23 cellular contexts compared by ENCODE assay signal in genomic region chr10:126016884-126017283, GRCh38.
DNase-seq lines count a peak whose midpoint lies in the region; ATAC-seq, FAIRE-seq and TF ChIP-seq lines count a peak whose summit lies in the region.
"Had no signal": no experiment of that assay in that cellular context is flagged by ENCODE, and none has a peak within 500 bp of the region (broad histone marks: within the 10 kb centered on the region; RNA-seq: fewer than 3 reads in every experiment).

No MANE protein-coding gene starts in this region.

- H4K8ac ChIP-seq in mesenchymal stem cell (ENCODE audit: low read length): no peak overlapping the region

- H3K36me3 Mint-ChIP-seq in MCF 10A (ENCODE audit: insufficient read depth, unreplicated experiment): no peaks in the 10 kb centered on the region

- no peaks in the 10 kb centered on the region for H3K27me3 Mint-ChIP-seq in MCF 10A (ENCODE audit: insufficient read depth, unreplicated experiment)

- no peak overlapping the region for H3K9ac ChIP-seq in mesenchymal stem cell (ENCODE audit: low read length)

- H3K18ac ChIP-seq in mesenchymal stem cell (ENCODE audit: low read depth in 1 of 2, low read length in 2 of 2): no peak overlapping the region

- H2BK12ac ChIP-seq in mesenchymal stem cell (ENCODE audit: low read length in 2 of 2): no peak overlapping the region

- POLR2A ChIA-PET in MCF 10A (lab: Yijun Ruan, JAX): interaction anchor here (0.7 kb wide), 1 partner anchor 65 kb away, joined by 3 read pairs; no protein-coding TSS in a partner anchor

- H3K27ac Mint-ChIP-seq in MCF 10A (ENCODE audit: low read depth, unreplicated experiment): peak overlapping the region; percentile 47
- H3K27ac Mint-ChIP-seq: CD4-positive, alpha-beta T cell; IgD-negative memory B cell had no signal

- H3K27ac ChIP-seq in breast epithelium (no peak overlapping the region), mesenchymal stem cell (ENCODE audit: low read length, poor library complexity, severe bottlenecking) (peak overlapping the region; percentile 88)
- H3K27ac ChIP-seq: 22Rv1, A549, C4-2B had no signal

- H3K14ac ChIP-seq in mesenchymal stem cell (ENCODE audit: low read length in 2 of 2): no peak overlapping the region

- H3K4me1 Mint-ChIP-seq in MCF 10A (ENCODE audit: insufficient read depth, unreplicated experiment): peaks cover 30% of the 10 kb centered on the region

- no peak for ATAC-seq in GM18909 (IDR thresholded peaks at IDR 0.05; ENCODE audit: poor library complexity, unreplicated experiment)
- ATAC-seq: A549, HepG2 had no signal

- peak overlapping the region; percentile 61 for H2BK5ac ChIP-seq in mesenchymal stem cell (ENCODE audit: low read depth, low read length, poor library complexity, severe bottlenecking)

- no peak for TF ChIP-seq CTCF in MCF 10A (IDR thresholded peaks at IDR 0.05; ENCODE audit: unreplicated experiment)
- no peak for TF ChIP-seq CTCF in breast epithelium (IDR thresholded peaks at IDR 0.05)

- H3K36me3 ChIP-seq in breast epithelium (no peaks in the 10 kb centered on the region), mesenchymal stem cell (ENCODE audit: control insufficient read depth in 1 of 2, insufficient read depth in 2 of 2, low read depth in 1 of 2, low read length in 2 of 2) (peaks cover 15 to 92% of the 10 kb centered on the region in 2 experiments)

- DNase-seq in MCF 10A (ENCODE audit: unreplicated experiment) (no peak), breast epithelium (ENCODE audit: low spot score in 2 of 2) (no peak), mesenchymal stem cell (no peak), renal cortical epithelial cell (ENCODE audit: low read depth) (peak; percentile 47), urothelium cell line (ENCODE audit: low spot score) (no peak)
- DNase-seq in activated naive CD4-positive, alpha-beta T cell (lab: John Stamatoyannopoulos, UW): no peak
- DNase-seq: AML-193; Caco-2; CD4-positive, alpha-beta T cell; DMS153; DMS79; GDM1; H9 had no signal

- no peaks in the 10 kb centered on the region for H3K9me3 ChIP-seq in breast epithelium
- H3K9me3 ChIP-seq in mesenchymal stem cell (ENCODE audit: control insufficient read depth, low read length): no peaks in the 10 kb centered on the region
- H3K9me3 ChIP-seq: A549, Caco-2 had no signal

- H3K9me3 Mint-ChIP-seq in MCF 10A (ENCODE audit: unreplicated experiment): no peaks in the 10 kb centered on the region
- H3K9me3 Mint-ChIP-seq: CD4-positive, alpha-beta T cell; IgD-negative memory B cell had no signal

- H3K4ac ChIP-seq in mesenchymal stem cell (ENCODE audit: low read depth in 1 of 2, low read length in 2 of 2): no peak overlapping the region

- no peak for FAIRE-seq in urothelium cell line (lab: Jason Lieb, UNC)
- FAIRE-seq: A549, GM12892, GM18507, GM19239, H1, HepG2 had no signal

- BruUV-seq in MCF 10A (replicated peaks; lab: Mats Ljungman, UMichigan): no TSS peak

- no peak overlapping the region for H4K91ac ChIP-seq in mesenchymal stem cell (ENCODE audit: low read length)

- H2BK120ac ChIP-seq in mesenchymal stem cell (ENCODE audit: low read depth, low read length): no peak overlapping the region

- no peak overlapping the region for H3K23ac ChIP-seq in mesenchymal stem cell (ENCODE audit: low read length in 2 of 2)

- H3K4me3 Mint-ChIP-seq in MCF 10A (ENCODE audit: unreplicated experiment): no peak overlapping the region
- H3K4me3 Mint-ChIP-seq: CD4-positive, alpha-beta T cell; H9; IgD-negative memory B cell had no signal

- no peak overlapping the region for H3K4me2 ChIP-seq in mesenchymal stem cell (ENCODE audit: low read length, poor library complexity, severe bottlenecking)
- H3K4me2 ChIP-seq: A549 had no signal

- CTCF ChIA-PET in MCF 10A (lab: Yijun Ruan, JAX): interaction anchor here (1.0 kb wide), 1 partner anchor 21 kb away, joined by 4 read pairs; no protein-coding TSS in a partner anchor

- H3K4me1 ChIP-seq in breast epithelium: no peaks in the 10 kb centered on the region
- H3K4me1 ChIP-seq in mesenchymal stem cell (ENCODE audit: control insufficient read depth, insufficient read depth, low read depth, low read length): peaks cover 29% of the 10 kb centered on the region
- H3K4me1 ChIP-seq: Caco-2 had no signal

- intact Hi-C loops in MCF 10A (cut with micrococcal nuclease): no loop called here
- intact Hi-C loops in breast epithelium (cut with DNase I; ENCODE audit: low total_unique reads): no loop called here

- TF ChIP-seq POLR2A in breast epithelium (IDR thresholded peaks at IDR 0.05): no peak

- 100% methylated on average over 2 of the region's 3 CpGs for WGBS in mesenchymal stem cell

- H3K27me3 ChIP-seq in breast epithelium: no peaks in the 10 kb centered on the region
- H3K27me3 ChIP-seq in mesenchymal stem cell (ENCODE audit: control insufficient read depth in 1 of 2, insufficient read depth in 1 of 2, low read length in 2 of 2): no peaks in the 10 kb centered on the region

- H2AK5ac ChIP-seq in mesenchymal stem cell (ENCODE audit: low read length, severe bottlenecking): peak overlapping the region; percentile 98

- no peak overlapping the region for H2BK15ac ChIP-seq in mesenchymal stem cell (ENCODE audit: low read depth, poor library complexity, severe bottlenecking)

- H2AFZ ChIP-seq in mesenchymal stem cell (ENCODE audit: low read depth, low read length): no peak overlapping the region

- H3K4me3 ChIP-seq in breast epithelium (no peak overlapping the region), mesenchymal stem cell (ENCODE audit: insufficient read depth in 1 of 2, low read depth in 1 of 2, low read length in 2 of 2) (no peak overlapping the region)
- H3K4me3 ChIP-seq: A549 had no signal

- peaks cover 4% of the 10 kb centered on the region for H3K79me1 ChIP-seq in mesenchymal stem cell (replicated peaks; ENCODE audit: low read length, poor library complexity, severe bottlenecking)
